Comparison of ENCODE assay signal across 17 cellular contexts in the genomic region with DNA sequence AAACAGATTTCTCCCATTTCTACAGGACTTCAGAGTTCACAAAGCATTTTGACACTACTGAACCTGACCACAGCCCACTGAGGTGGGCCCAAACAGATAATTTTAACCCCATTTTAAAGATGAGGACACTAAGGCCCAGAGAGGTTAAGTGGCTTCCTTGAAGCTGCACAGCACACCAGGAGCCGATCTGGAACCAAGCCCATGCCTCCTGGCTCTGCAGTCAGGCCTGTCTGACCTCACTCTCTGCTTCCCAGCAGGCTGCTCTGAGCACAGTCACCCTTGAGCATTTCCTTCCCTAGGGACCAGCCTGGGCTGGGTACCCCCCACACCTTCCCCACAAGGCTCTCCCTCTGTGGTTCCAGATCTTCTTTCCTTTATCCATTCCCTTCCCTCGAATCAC.
DNase-seq lines count a peak whose midpoint lies in the region; ATAC-seq and TF ChIP-seq lines count a peak whose summit lies in the region.
"Had no signal": no experiment of that assay in that cellular context is flagged by ENCODE, and none has a peak within 500 bp of the region (broad histone marks: within the 10 kb centered on the region; RNA-seq: fewer than 3 reads in every experiment).

No MANE protein-coding gene starts in this region.

- no peak overlapping the region for H3K27ac ChIP-seq in HEK293 (ENCODE audit: extremely low read depth, low read depth, low read length)
- H3K27ac ChIP-seq: 22Rv1, BLaER1, C4-2B had no signal

- no peak for TF ChIP-seq CTCF in HEK293 (tag by site-specific recombination; IDR thresholded peaks at IDR 0.05)
- no peak for TF ChIP-seq CTCF in chondrocyte (IDR thresholded peaks at IDR 0.05)

- no peaks in the 10 kb centered on the region for H3K36me3 ChIP-seq in HEK293 (ENCODE audit: control insufficient read depth in 2 of 2, insufficient read depth in 1 of 2, low read length in 2 of 2)
- H3K36me3 ChIP-seq: BLaER1, HAP-1 had no signal

- H3K4me3 ChIP-seq in HEK293 (ENCODE audit: low read depth, low read length): no peak overlapping the region
- H3K4me3 ChIP-seq: BLaER1, HAP-1 had no signal

- H3K4me1 Mint-ChIP-seq in chondrocyte (ENCODE audit: low read depth): no peaks in the 10 kb centered on the region
- no peaks in the 10 kb centered on the region for H3K4me1 Mint-ChIP-seq in natural killer cell treated with Interleukin-12 subunit alpha and Interleukin-12 subunit beta and Interleukin-15 and Interleukin-18, amount 100 ng/mL, for 72 hours (ENCODE audit: low read depth in 2 of 2)
- H3K4me1 Mint-ChIP-seq: CD4-positive, CD25-positive, alpha-beta regulatory T cell had no signal

- H3K27me3 Mint-ChIP-seq in chondrocyte (ENCODE audit: low read depth): peaks cover 41% of the 10 kb centered on the region
- peaks cover 10 to 14% of the 10 kb centered on the region in 2 donors for H3K27me3 Mint-ChIP-seq in natural killer cell treated with Interleukin-12 subunit alpha and Interleukin-12 subunit beta and Interleukin-15 and Interleukin-18, amount 100 ng/mL, for 72 hours

- no peaks in the 10 kb centered on the region for H3K36me3 Mint-ChIP-seq in chondrocyte (ENCODE audit: low read depth)
- no peaks in the 10 kb centered on the region for H3K36me3 Mint-ChIP-seq in natural killer cell treated with Interleukin-12 subunit alpha and Interleukin-12 subunit beta and Interleukin-15 and Interleukin-18, amount 100 ng/mL, for 72 hours
- H3K36me3 Mint-ChIP-seq: CD4-positive, CD25-positive, alpha-beta regulatory T cell; CD8-positive, alpha-beta T cell had no signal

- CTCF ChIA-PET in HEK293 (lab: Yijun Ruan, JAX): interaction anchor here (1.0 kb wide), 1 partner anchor 17 kb away, joined by 3 read pairs; no protein-coding TSS in a partner anchor

- POLR2A ChIA-PET in HEK293 (lab: Yijun Ruan, JAX): no interaction called here

- H3K9me3 Mint-ChIP-seq in chondrocyte (ENCODE audit: low read depth): no peaks in the 10 kb centered on the region
- no peaks in the 10 kb centered on the region for H3K9me3 Mint-ChIP-seq in natural killer cell treated with Interleukin-12 subunit alpha and Interleukin-12 subunit beta and Interleukin-15 and Interleukin-18, amount 100 ng/mL, for 72 hours
- H3K9me3 Mint-ChIP-seq: CD8-positive, alpha-beta T cell had no signal

- ATAC-seq in natural killer cell treated with Interleukin-12 subunit alpha and Interleukin-12 subunit beta and Interleukin-15 and Interleukin-18, amount 100 ng/mL, for 72 hours: no peak
- ATAC-seq: CD8-positive, alpha-beta T cell had no signal

- H3K9me3 ChIP-seq in HEK293 (ENCODE audit: control insufficient read depth, insufficient read depth, low read depth, low read length): no peaks in the 10 kb centered on the region
- H3K9me3 ChIP-seq: BLaER1, Caco-2, HAP-1 had no signal

- H3K4me3 Mint-ChIP-seq in chondrocyte (ENCODE audit: unreplicated experiment): no peak overlapping the region
- H3K4me3 Mint-ChIP-seq in natural killer cell treated with Interleukin-12 subunit alpha and Interleukin-12 subunit beta and Interleukin-15 and Interleukin-18, amount 100 ng/mL, for 72 hours: no peak overlapping the region
- H3K4me3 Mint-ChIP-seq: B cell; CD4-positive, CD25-positive, alpha-beta regulatory T cell; CD8-positive, alpha-beta T cell had no signal

- DNase-seq in NCI-H2107 treated with DMSO at 0.1 percent for 48 hours (lab: John Stamatoyannopoulos, UW; ENCODE audit: unreplicated experiment) (peak; percentile 13), NCI-H2107 (lab: John Stamatoyannopoulos, UW) (no peak), chondrocyte (ENCODE audit: low spot score) (peak; percentile 40)
- DNase-seq in effector CD4-positive, alpha-beta T cell: no peak
- DNase-seq in natural killer cell treated with Interleukin-12 subunit alpha and Interleukin-12 subunit beta and Interleukin-15 and Interleukin-18, amount 100 ng/mL, for 72 hours (ENCODE audit: low spot score): no peak
- DNase-seq: Caco-2; CD4-positive, CD25-positive, alpha-beta regulatory T cell; CD8-positive, alpha-beta T cell; DMS153; DND-41; GOT3 had no signal

- H3K27ac Mint-ChIP-seq in chondrocyte (ENCODE audit: unreplicated experiment): no peak overlapping the region
- H3K27ac Mint-ChIP-seq in natural killer cell treated with Interleukin-12 subunit alpha and Interleukin-12 subunit beta and Interleukin-15 and Interleukin-18, amount 100 ng/mL, for 72 hours: no peak overlapping the region
- H3K27ac Mint-ChIP-seq: B cell; CD4-positive, CD25-positive, alpha-beta regulatory T cell; CD8-positive, alpha-beta T cell had no signal

- no peaks in the 10 kb centered on the region for H3K4me1 ChIP-seq in HEK293 (ENCODE audit: control insufficient read depth, insufficient read depth, low read length)
- H3K4me1 ChIP-seq: BLaER1, Caco-2, HAP-1 had no signal

TF ChIP-seq in HEK293, 187 proteins besides CTCF, POLR2A, EP300 and RAD21:
- no peak for TF ChIP-seq SETDB1 (IDR thresholded peaks at IDR 0.05; ENCODE audit: insufficient read length, low read length)
- 0 out of 2 replicates have a peak, but pooled peaks have one; percentile 41 for TF ChIP-seq ZNF768 (tag by site-specific recombination; IDR thresholded peaks at IDR 0.05)
- no peak for TF ChIP-seq ZNF155 (tag by site-specific recombination; IDR thresholded peaks at IDR 0.05)
- no peak for TF ChIP-seq ZNF626 (tag by site-specific recombination; IDR thresholded peaks at IDR 0.05)
- TF ChIP-seq SP3 (tag by site-specific recombination; IDR thresholded peaks at IDR 0.05): no peak

Comparison
In these comparisons a context has a peak if more than half of its experiments do, and no peak if none do; other contexts are left out.
1. DNase-seq: peak in NCI-H2107 treated with DMSO at 0.1 percent for 48 hours (single experiment) and chondrocyte (single experiment); none in NCI-H2107 (single experiment), effector CD4-positive, alpha-beta T cell (single experiment) and natural killer cell treated with Interleukin-12 subunit alpha and Interleukin-12 subunit beta and Interleukin-15 and Interleukin-18, amount 100 ng/mL, for 72 hours (single experiment).